12 cellular contexts compared by ENCODE assay signal in the genomic region with DNA sequence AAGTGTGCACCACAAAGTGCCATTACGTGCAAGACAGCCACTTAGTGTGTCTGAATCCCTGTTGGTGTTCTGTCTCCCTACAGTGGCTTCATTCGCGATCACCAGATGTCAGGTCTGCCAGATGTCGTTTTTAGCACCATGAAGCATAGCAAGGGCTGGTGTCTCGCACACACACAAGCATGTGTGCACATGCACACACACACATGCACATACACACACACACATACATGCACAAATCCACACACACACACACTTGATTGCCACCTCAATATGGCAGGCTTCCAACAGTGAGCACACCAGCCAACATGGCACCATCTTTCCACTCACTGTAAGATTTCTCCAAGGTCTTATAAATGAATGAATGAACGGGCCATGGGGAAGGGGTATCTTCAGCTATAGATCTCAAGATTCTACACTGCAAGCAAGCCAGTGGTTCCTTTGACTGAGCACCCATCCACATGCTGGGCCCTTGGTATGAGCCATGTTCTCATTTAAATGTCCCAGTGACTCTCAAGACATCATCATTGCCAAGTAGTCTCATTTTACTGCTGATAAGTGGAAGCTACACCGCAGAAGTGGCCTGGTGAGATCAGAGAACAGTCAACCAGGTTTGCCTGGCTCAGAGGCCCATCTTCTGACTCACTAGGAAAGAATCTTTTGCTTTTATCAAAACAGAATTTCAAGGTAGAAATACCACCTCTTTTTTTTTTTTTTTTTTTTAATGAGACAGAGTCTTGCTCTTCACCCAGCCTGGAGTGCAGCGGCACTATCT.
DNase-seq lines count a peak whose midpoint lies in the region; ATAC-seq and TF ChIP-seq lines count a peak whose summit lies in the region.
"Had no signal": no experiment of that assay in that cellular context is flagged by ENCODE, and none has a peak within 500 bp of the region (broad histone marks: within the 10 kb centered on the region; RNA-seq: fewer than 3 reads in every experiment).

No MANE protein-coding gene starts in this region.

- no peak overlapping the region for H3K4me2 ChIP-seq in smooth muscle cell

- H3K4me1 ChIP-seq in SJSA1 (replicated peaks) (peaks cover 22% of the 10 kb centered on the region), esophagus squamous epithelium (peaks cover 0 to 51% (median 4%) of the 10 kb centered on the region in 3 donors), smooth muscle cell (ENCODE audit: low read depth) (no peaks in the 10 kb centered on the region)

- H3K4me3 ChIP-seq in SJSA1 = no peak overlapping the region
- no peak overlapping the region for H3K4me3 ChIP-seq in esophagus squamous epithelium
- H3K4me3 ChIP-seq in smooth muscle cell = no peak overlapping the region

- H3K27me3 ChIP-seq in SJSA1 (replicated peaks) (no peaks in the 10 kb centered on the region), esophagus squamous epithelium (no peaks in the 10 kb centered on the region), smooth muscle cell (ENCODE audit: low read depth) (no peaks in the 10 kb centered on the region)

- no peaks in the 10 kb centered on the region for H3K79me2 ChIP-seq in smooth muscle cell (ENCODE audit: low read depth)

- no peak for TF ChIP-seq CTCF in esophagus squamous epithelium (IDR thresholded peaks at IDR 0.05)
- TF ChIP-seq CTCF in smooth muscle cell (IDR thresholded peaks at IDR 0.05; ENCODE audit: borderline replicate concordance, insufficient read depth, poor library complexity, severe bottlenecking) = no peak

- no peaks in the 10 kb centered on the region for H3F3A ChIP-seq in smooth muscle cell (ENCODE audit: low read depth)

- intact Hi-C loops in esophagus squamous epithelium (cut with DNase I) = no loop called here

- WGBS in esophagus squamous epithelium, 2 donors = 88 to 90% methylated on average over 7 to 8 of the region's 8 CpGs
- 89% methylated on average over 8 of the region's 8 CpGs for WGBS in smooth muscle cell (ENCODE audit: low lambda C conversion rate)

- ATAC-seq in HG03439 (IDR thresholded peaks at IDR 0.05; ENCODE audit: unreplicated experiment) = no peak

- H3K36me3 ChIP-seq in SJSA1 (no peaks in the 10 kb centered on the region), esophagus squamous epithelium (no peaks in the 10 kb centered on the region), smooth muscle cell (ENCODE audit: low read depth) (no peaks in the 10 kb centered on the region)

- DNase-seq in NCI-H2196 (lab: John Stamatoyannopoulos, UW; ENCODE audit: unreplicated experiment) (peak; percentile 56), NCI-H2196 treated with DMSO at 0.1 percent for 48 hours (lab: John Stamatoyannopoulos, UW; ENCODE audit: unreplicated experiment) (no peak), SJSA1 (ENCODE audit: low read depth in 1 of 2, low spot score in 2 of 2) (peak; percentile 43 to 66), esophagus squamous epithelium (lab: John Stamatoyannopoulos, UW) (no peak), smooth muscle cell (lab: John Stamatoyannopoulos, UW; ENCODE audit: unreplicated experiment) (no peak)
- DNase-seq in activated T-cell treated with anti-CD3 and anti-CD28 coated beads, Interleukin-2, amount 50 U/mL, for 48 hours = no peak
- no peak for DNase-seq in activated effector memory CD4-positive, alpha-beta T cell treated with anti-CD3 and anti-CD28 coated beads, Interleukin-2, amount 50 U/mL, for 16 hours
- DNase-seq: activated naive CD4-positive, alpha-beta T cell; effector memory CD4-positive, alpha-beta T cell; NCI-H1694; stimulated activated CD4-positive, alpha-beta T cell treated with anti-CD3 and anti-CD28 coated beads, Interleukin-2, amount 100 ng/mL, for 24 hours had no signal

- no peaks in the 10 kb centered on the region for H3K9me3 ChIP-seq in SJSA1 (replicated peaks)
- H3K9me3 ChIP-seq in esophagus squamous epithelium = no peaks in the 10 kb centered on the region
- no peaks in the 10 kb centered on the region for H3K9me3 ChIP-seq in smooth muscle cell (replicated peaks; ENCODE audit: low read depth)

- no peak for TF ChIP-seq POLR2A in esophagus squamous epithelium (IDR thresholded peaks at IDR 0.05)

- H3K9ac ChIP-seq in smooth muscle cell (ENCODE audit: low read depth) = no peak overlapping the region

- H2AFZ ChIP-seq in smooth muscle cell (ENCODE audit: low read depth) = no peak overlapping the region

- no peaks in the 10 kb centered on the region for H4K20me1 ChIP-seq in smooth muscle cell (ENCODE audit: low read depth)

- H3K27ac ChIP-seq in SJSA1 (no peak overlapping the region; the same call in 1 of the 2 replicates), esophagus squamous epithelium (peak overlapping the region in 3 of 4 donors; percentile 71 to 81 (median 80)), smooth muscle cell (ENCODE audit: low read depth) (peak overlapping the region; percentile 21)

Comparison
In these comparisons a context has a peak if more than half of its experiments do, and no peak if none do; other contexts are left out.
1. DNase-seq: peak in NCI-H2196 (single experiment) and SJSA1 (2 of 2); none in NCI-H2196 treated with DMSO at 0.1 percent for 48 hours (single experiment), esophagus squamous epithelium (single experiment), smooth muscle cell (single experiment), activated T-cell treated with anti-CD3 and anti-CD28 coated beads, Interleukin-2, amount 50 U/mL, for 48 hours (0 of 2) and activated effector memory CD4-positive, alpha-beta T cell treated with anti-CD3 and anti-CD28 coated beads, Interleukin-2, amount 50 U/mL, for 16 hours (single experiment).